ENCODE assay signal across 1 cellular context in genomic region chr6:156980515-156980914, GRCh38.
TF ChIP-seq lines count a peak whose summit lies in the region.

No MANE protein-coding gene starts in this region.

TF ChIP-seq in HEK293, 187 proteins besides CTCF, POLR2A, EP300 and RAD21 (continued from another document):
- TF ChIP-seq ZBTB26 (tag by site-specific recombination; optimal IDR thresholded peaks at IDR 0.05) (no peak), ZNF394 (tag by site-specific recombination; IDR thresholded peaks at IDR 0.05; ENCODE audit: borderline replicate concordance) (no peak), ZNF660 (tag by site-specific recombination; IDR thresholded peaks at IDR 0.05) (no peak), ZNF600 (tag by site-specific recombination; IDR thresholded peaks at IDR 0.05) (peak; percentile 99), AEBP2 (tag by site-specific recombination; IDR thresholded peaks at IDR 0.05; ENCODE audit: borderline replicate concordance) (no peak), PRDM10 (tag by site-specific recombination; IDR thresholded peaks at IDR 0.05) (peak; percentile 30), ZNF398 (tag by site-specific recombination; IDR thresholded peaks at IDR 0.05) (peak; percentile 67), KLF1 (tag by site-specific recombination; IDR thresholded peaks at IDR 0.05) (no peak), ZBTB10 (tag by site-specific recombination; IDR thresholded peaks at IDR 0.05) (no peak), ZNF335 (tag by site-specific recombination; conservative IDR thresholded peaks at IDR 0.05) (peak; percentile 51; the same call in 1 of the 2 replicates), ZNF561 (tag by site-specific recombination; IDR thresholded peaks at IDR 0.05; ENCODE audit: borderline replicate concordance) (0 out of 2 replicates have a peak, but pooled peaks have one; percentile 17), REST (tag by site-specific recombination; IDR thresholded peaks at IDR 0.05) (no peak), GLI4 (tag by site-specific recombination; IDR thresholded peaks at IDR 0.05) (no peak), ZBTB48 (tag by site-specific recombination; IDR thresholded peaks at IDR 0.05) (peak; percentile 89; the same call in 1 of the 2 replicates), ZBTB8A (tag by site-specific recombination; IDR thresholded peaks at IDR 0.05) (0 out of 2 replicates have a peak, but pooled peaks have one; percentile 15), ZNF157 (tag by site-specific recombination; IDR thresholded peaks at IDR 0.05) (no peak), WT1 (tag by site-specific recombination; IDR thresholded peaks at IDR 0.05) (no peak), ZNF280C (tag by site-specific recombination; IDR thresholded peaks at IDR 0.05) (no peak)
TF ChIP-seq in HEK293: peak in this region for 13.
